ENCODE assay signal across 16 cellular contexts in the genomic region with DNA sequence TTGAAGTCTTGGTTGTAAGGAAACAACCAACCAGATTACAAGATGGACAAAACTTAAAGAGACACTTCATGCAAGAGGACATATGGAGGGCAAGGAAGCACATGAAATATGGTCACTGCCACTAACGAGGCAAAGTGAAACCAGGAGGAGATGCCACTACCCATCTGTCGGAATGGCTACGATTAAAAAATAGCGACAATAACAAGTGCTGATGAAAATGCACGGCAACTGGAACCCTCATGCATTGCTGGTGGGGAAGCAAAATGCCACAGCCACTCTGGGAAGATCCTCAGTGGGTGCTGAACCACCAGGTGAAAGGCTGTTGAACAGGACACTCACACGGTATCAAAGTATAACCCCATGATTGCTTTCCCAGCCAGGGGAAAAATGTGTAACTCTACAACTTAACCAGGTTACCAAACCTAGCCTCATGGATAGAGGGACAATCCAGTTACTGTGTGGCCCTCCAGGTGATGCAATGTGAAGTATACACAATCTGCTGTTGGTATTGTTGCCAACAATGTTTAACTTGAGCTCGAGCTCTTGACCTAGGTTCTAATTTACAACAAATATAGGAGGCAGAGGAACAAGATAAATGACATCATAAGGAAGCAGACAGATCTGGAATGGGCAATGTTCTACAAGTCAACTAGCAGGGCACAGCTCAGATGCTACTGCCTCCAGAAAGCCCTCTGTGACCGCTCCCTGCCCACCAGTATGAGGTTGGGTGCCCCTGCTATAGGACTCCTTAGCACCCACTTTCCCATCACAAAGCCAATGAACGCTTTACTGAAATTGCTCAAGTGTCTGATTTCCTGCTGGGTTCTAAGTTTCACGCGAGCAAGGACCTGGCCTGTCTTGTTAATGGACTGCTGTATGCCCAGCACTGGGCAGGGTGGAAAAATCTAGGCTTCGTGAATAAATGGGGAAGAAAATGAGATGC. TPM values are rescaled to one million over a fixed set of nuclear protein-coding genes. Genes with fewer than 3 reads are reported as not detected.
DNase-seq lines count a peak whose midpoint lies in the region; ATAC-seq and TF ChIP-seq lines count a peak whose summit lies in the region.
"Had no signal": no experiment of that assay in that cellular context is flagged by ENCODE, and none has a peak within 500 bp of the region (broad histone marks: within the 10 kb centered on the region; RNA-seq: fewer than 3 reads in every experiment).

No MANE protein-coding gene starts in this region.

- no peaks in the 10 kb centered on the region for H3K27me3 ChIP-seq in testis
- H3K27me3 ChIP-seq: SJCRH30 had no signal

- H3K9me3 ChIP-seq in testis: no peaks in the 10 kb centered on the region
- H3K9me3 ChIP-seq: SJCRH30 had no signal

- ATAC-seq in GM21619 (IDR thresholded peaks at IDR 0.05; ENCODE audit: unreplicated experiment) (no peak), HG02642 (IDR thresholded peaks at IDR 0.05; ENCODE audit: poor library complexity, unreplicated experiment) (no peak)

- H3K4me1 Mint-ChIP-seq in mesothelial cell of epicardium: peaks cover 12% of the 10 kb centered on the region
- H3K4me1 Mint-ChIP-seq: activated naive CD4-positive, alpha-beta T cell treated with anti-CD3 and anti-CD28 coated beads, Interleukin-2, amount 50 U/mL, for 24 hours had no signal

- 76 to 81% methylated on average over 12 of the region's 12 CpGs for WGBS in testis, 2 donors

- no peaks in the 10 kb centered on the region for H3K36me3 ChIP-seq in testis (ENCODE audit: low read depth, missing control alignments)
- H3K36me3 ChIP-seq: SJCRH30 had no signal

- peaks cover 11% of the 10 kb centered on the region for H3K36me3 Mint-ChIP-seq in mesothelial cell of epicardium
- H3K36me3 Mint-ChIP-seq: activated naive CD4-positive, alpha-beta T cell treated with anti-CD3 and anti-CD28 coated beads, Interleukin-2, amount 50 U/mL, for 24 hours had no signal

- DNase-seq in HuH-7 (ENCODE audit: low spot score) (peak; percentile 59), epithelial cell of prostate (ENCODE audit: low read depth, low spot score) (no peak), mesothelial cell of epicardium (ENCODE audit: low spot score in 2 of 2, unreplicated experiment in 2 of 2) (no peak), testis (no peak), kidney glomerular epithelial cell (lab: John Stamatoyannopoulos, UW) (no peak), A172 (ENCODE audit: low spot score) (no peak)
- DNase-seq: GOT3; islet precursor cell; NCI-H2081 treated with DMSO at 0.1 percent for 48 hours; NK-92 treated with Interleukin-12 subunit alpha and Interleukin-12 subunit beta, amount 100 ng/mL, for 24 hours; stimulated activated CD4-positive, alpha-beta T cell treated with anti-CD3 and anti-CD28 coated beads, Interleukin-15, amount 100 ng/mL, for 24 hours had no signal

- no peak for TF ChIP-seq POLR2A in testis (IDR thresholded peaks at IDR 0.05)

- no peak overlapping the region for H3K4me3 Mint-ChIP-seq in mesothelial cell of epicardium
- H3K4me3 Mint-ChIP-seq: activated naive CD4-positive, alpha-beta T cell treated with anti-CD3 and anti-CD28 coated beads, Interleukin-2, amount 50 U/mL, for 24 hours had no signal

- no peaks in the 10 kb centered on the region for H3K27me3 Mint-ChIP-seq in mesothelial cell of epicardium (ENCODE audit: low read depth)
- H3K27me3 Mint-ChIP-seq: activated naive CD4-positive, alpha-beta T cell treated with anti-CD3 and anti-CD28 coated beads, Interleukin-2, amount 50 U/mL, for 24 hours had no signal

- no peak for TF ChIP-seq CTCF in mesothelial cell of epicardium (IDR thresholded peaks at IDR 0.05; ENCODE audit: unreplicated experiment)
- TF ChIP-seq CTCF in testis (IDR thresholded peaks at IDR 0.05): no peak

- intact Hi-C loops in testis (cut with DNase I; ENCODE audit: low total_unique reads): no loop called here

- peaks cover 4% of the 10 kb centered on the region for H3K9me3 Mint-ChIP-seq in mesothelial cell of epicardium
- H3K9me3 Mint-ChIP-seq: activated naive CD4-positive, alpha-beta T cell treated with anti-CD3 and anti-CD28 coated beads, Interleukin-2, amount 50 U/mL, for 24 hours had no signal

- H3K4me1 ChIP-seq in testis: peaks cover 58% of the 10 kb centered on the region

- H3K27ac ChIP-seq in epithelial cell of prostate (peak overlapping the region; percentile 74), testis (peak overlapping the region; percentile 80 to 87)
- H3K27ac ChIP-seq: C4-2B, SJCRH30 had no signal

- H3K4me3 ChIP-seq in testis: no peak overlapping the region
- H3K4me3 ChIP-seq: SJCRH30 had no signal

- H3K27ac Mint-ChIP-seq in mesothelial cell of epicardium: peak overlapping the region; percentile 68
- H3K27ac Mint-ChIP-seq: activated naive CD4-positive, alpha-beta T cell treated with anti-CD3 and anti-CD28 coated beads, Interleukin-2, amount 50 U/mL, for 24 hours had no signal

RNA-seq across cellular contexts. Expression of gene SH3PXD2B, which starts 25.8 kb away (rescaled TPM):
- total RNA-seq in mesothelial cell of epicardium: 68.9 to 74.4 TPM (median 71.4 TPM) in 3 replicates
- 10 to 100 TPM; 18.3 to 29.4 TPM for total RNA-seq in testis
- polyA plus RNA-seq in testis (ENCODE audit: insufficient read depth, low read depth, low replicate concordance): 20.2 TPM
- total RNA-seq in A172 (2014; rRNA removed; shearing (Covaris generic)): 13.1 and 15.0 TPM in 2 replicates
